ENCODE assay signal across 8 cellular contexts in the genomic region with DNA sequence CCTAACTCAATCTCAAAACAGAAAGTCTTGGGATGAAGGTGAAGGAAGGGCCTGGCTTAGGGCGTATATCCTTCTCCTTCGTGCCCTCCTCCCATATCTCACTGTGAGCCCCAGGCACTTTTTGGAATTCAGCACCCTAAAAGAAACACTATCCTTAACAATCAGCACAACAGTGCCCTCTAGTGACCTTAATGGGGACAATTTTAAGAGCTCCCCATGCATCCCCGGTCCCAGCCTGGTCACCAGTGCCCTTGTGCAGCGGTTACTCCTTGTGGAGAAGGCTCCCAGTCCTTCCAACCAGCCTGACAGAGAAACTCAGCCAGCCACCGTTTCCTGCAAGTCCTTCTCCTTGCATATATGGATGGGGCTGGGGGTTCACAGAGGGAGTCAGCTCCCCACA. TPM values are rescaled to one million over a fixed set of nuclear protein-coding genes. Genes with fewer than 3 reads are reported as not detected.
DNase-seq lines count a peak whose midpoint lies in the region; ATAC-seq, FAIRE-seq and TF ChIP-seq lines count a peak whose summit lies in the region.

No MANE protein-coding gene starts in this region.

- POLR2A ChIA-PET in HepG2 (lab: Yijun Ruan, JAX): no interaction called here

- TF ChIP-seq CTCF in body of pancreas (IDR thresholded peaks at IDR 0.05) (peak; percentile 11 to 59 (median 43)), HepG2 (CRISPR knock-in tag; IDR thresholded peaks at IDR 0.05) (peak; percentile 49)

- H4K20me1 ChIP-seq in HepG2 (ENCODE audit: insufficient read depth, low read length): no peaks in the 10 kb centered on the region

- H3K79me2 ChIP-seq in HepG2 (ENCODE audit: insufficient read depth, low read length): no peaks in the 10 kb centered on the region

- intact Hi-C loops in body of pancreas (cut with DNase I): no loop called here
- intact Hi-C loops in HepG2 (cut with micrococcal nuclease; ENCODE audit: unreplicated experiment): loop anchor here (1.0 kb wide), 1 partner anchor 108 kb away; no protein-coding TSS in a partner anchor

- H3K4me1 ChIP-seq in body of pancreas: peaks cover 21% of the 10 kb centered on the region
- no peaks in the 10 kb centered on the region for H3K4me1 ChIP-seq in HepG2 (ENCODE audit: insufficient read depth, low read length)

- H3K36me3 ChIP-seq in body of pancreas (replicated peaks in 1 of 2; ENCODE audit: insufficient read depth in 1 of 2, low read depth in 2 of 2) (no peaks in the 10 kb centered on the region), HepG2 (replicated peaks in 1 of 2; ENCODE audit: control insufficient read depth in 1 of 2, insufficient read depth in 2 of 2, low read length in 2 of 2) (no peaks in the 10 kb centered on the region)

- no peak overlapping the region for H2AFZ ChIP-seq in HepG2 (ENCODE audit: low read length)

- no peak for TF ChIP-seq RAD21 in HepG2 (CRISPR knock-in tag; IDR thresholded peaks at IDR 0.05)

- no peaks in the 10 kb centered on the region for H3K27me3 ChIP-seq in body of pancreas
- no peaks in the 10 kb centered on the region for H3K27me3 ChIP-seq in HepG2 (ENCODE audit: control insufficient read depth in 1 of 2, insufficient read depth in 2 of 2, low read length in 2 of 2)

- H3K4me3 ChIP-seq in body of pancreas (no peak overlapping the region), HepG2 (replicated peaks in 1 of 3; ENCODE audit: insufficient read depth in 1 of 3, low read depth in 2 of 3, low read length in 3 of 3) (no peak overlapping the region)

- no peak overlapping the region for H3K9ac ChIP-seq in HepG2 (ENCODE audit: insufficient read depth, low read depth, low read length)

- TF ChIP-seq POLR2A in body of pancreas (IDR thresholded peaks at IDR 0.05) (no peak), HepG2 (IDR thresholded peaks at IDR 0.05; ENCODE audit: insufficient read depth in 1 of 2, low read depth in 2 of 2, low read length in 2 of 2) (no peak)

- peak; percentile 74 for DNase-seq in COLO829 (ENCODE audit: low spot score)
- peak; percentile 53 for DNase-seq in NCI-H748 (lab: John Stamatoyannopoulos, UW; ENCODE audit: unreplicated experiment)
- peak in 2 of 4 donors; percentile 45 to 46 for DNase-seq in body of pancreas
- DNase-seq in HepG2 (ENCODE audit: low spot score): peak; percentile 8
- no peak for DNase-seq in putamen (ENCODE audit: low spot score)
- no peak for DNase-seq in GOT3 (lab: John Stamatoyannopoulos, UW)

- no TSS peak for BruUV-seq in HepG2 (replicated peaks; lab: Mats Ljungman, UMichigan)

- FAIRE-seq in HepG2 (lab: Jason Lieb, UNC): peak; percentile 70

- 20 to 22% methylated on average over 1 to 5 of the region's 5 CpGs for WGBS in body of pancreas, 2 donors
- 0% methylated on average over 1 of the region's 5 CpGs for WGBS in HepG2 (ENCODE audit: low lambda C conversion rate)

- in situ Hi-C loops in HepG2 (cut with HindIII; ENCODE audit: extremely low pct_ligation_motif_present, low pct_unique_long_range_greater_than_20kb): no loop called here

- TF ChIP-seq EP300 in HepG2 (IDR thresholded peaks at IDR 0.05; ENCODE audit: low read depth in 2 of 2, low read length in 2 of 2) (no peak), HepG2 (CRISPR knock-in tag; IDR thresholded peaks at IDR 0.05; ENCODE audit: borderline replicate concordance) (no peak)

- CTCF ChIA-PET in HepG2 (lab: Yijun Ruan, JAX; ENCODE audit: low intra/inter-chr PET ratio, low total read pairs): interaction anchor here (0.7 kb wide), 1 partner anchor 108 kb away, joined by 3 read pairs; no protein-coding TSS in a partner anchor

- H3K9me3 ChIP-seq in body of pancreas (no peaks in the 10 kb centered on the region), HepG2 (ENCODE audit: low read length) (no peaks in the 10 kb centered on the region)

- ATAC-seq in GM18511 (IDR thresholded peaks at IDR 0.05; ENCODE audit: unreplicated experiment) (peak; percentile 57), HG03139 (IDR thresholded peaks at IDR 0.05; ENCODE audit: unreplicated experiment) (peak; percentile 59), body of pancreas (no peak), HepG2 (peak; percentile 75)

- no peak overlapping the region for H3K27ac ChIP-seq in body of pancreas
- H3K27ac ChIP-seq in HepG2 (ENCODE audit: extremely low read length, insufficient read depth, low read length): no peak overlapping the region

- no peak overlapping the region for H3K4me2 ChIP-seq in HepG2 (ENCODE audit: low read depth, low read length)

TF ChIP-seq in HepG2, 621 proteins besides CTCF, POLR2A, EP300 and RAD21:
- TF ChIP-seq NFE2 (CRISPR knock-in tag; IDR thresholded peaks at IDR 0.05) (no peak), STAG1 (CRISPR knock-in tag; IDR thresholded peaks at IDR 0.05) (peak; percentile 8; the same call in 1 of the 2 replicates)

RNA-seq across cellular contexts. Expression of gene PAK3, which starts 4.2 kb away (rescaled TPM):
- 10 to 100 TPM; 33.2 to 43.5 TPM for total RNA-seq in body of pancreas
- not detected in 2 replicates for total RNA-seq in HepG2 (2016; rRNA removed; fragmentation: Illumina TruSeq; extraction: Trizol)
- total RNA-seq in HepG2 (2016; cell fraction: cytosol; rRNA removed; fragmentation: Illumina TruSeq; extraction: Trizol; ENCODE audit: low read depth): not detected in 2 replicates
- not detected in 2 replicates for total RNA-seq in HepG2 (2016; cell fraction: insoluble cytoplasmic fraction; rRNA removed; fragmentation: Illumina TruSeq; extraction: Trizol)
- not detected in 2 replicates for total RNA-seq in HepG2 (2016; cell fraction: membrane; rRNA removed; fragmentation: Illumina TruSeq; extraction: Trizol)
- total RNA-seq in HepG2 (2016; cell fraction: nucleus; rRNA removed; fragmentation: Illumina TruSeq; extraction: Trizol): not detected in 2 replicates
- not detected in 2 replicates for polyA plus RNA-seq in HepG2 (2011; rRNA removed)
- polyA plus RNA-seq in HepG2 (2011; cell fraction: cytosol; rRNA removed): not detected in 2 replicates
- polyA plus RNA-seq in HepG2 (2011; cell fraction: nucleus; rRNA removed): not detected in 2 replicates
- not detected in 2 replicates for polyA plus RNA-seq in HepG2 (2012)
- not detected in 2 replicates for polyA plus RNA-seq in HepG2 (2016; cell fraction: cytosol; fragmentation: Illumina TruSeq; extraction: Trizol; ENCODE audit: low read depth)
- polyA plus RNA-seq in HepG2 (2016; cell fraction: insoluble cytoplasmic fraction; fragmentation: Illumina TruSeq; extraction: Trizol; ENCODE audit: low read depth): not detected in 2 replicates
- not detected in 2 replicates for polyA plus RNA-seq in HepG2 (2016; cell fraction: membrane; fragmentation: Illumina TruSeq; extraction: Trizol; ENCODE audit: low read depth)
- not detected in 2 replicates for polyA plus RNA-seq in HepG2 (2016; cell fraction: nucleus; fragmentation: Illumina TruSeq; extraction: Trizol; ENCODE audit: insufficient read depth, low read depth)
- polyA minus RNA-seq in HepG2 (2011; rRNA and poly(A)+ RNA removed; ENCODE audit: low replicate concordance): not detected in 2 replicates
- polyA minus RNA-seq in HepG2 (2011; cell fraction: cytosol; rRNA and poly(A)+ RNA removed): not detected in 2 replicates
- polyA minus RNA-seq in HepG2 (2011; cell fraction: nucleus; rRNA and poly(A)+ RNA removed): not detected in 2 replicates

Comparison
In these comparisons a context has a peak if more than half of its experiments do, and no peak if none do; other contexts are left out.
1. DNase-seq: peak in COLO829 (single experiment), NCI-H748 (single experiment) and HepG2 (single experiment); none in putamen (single experiment) and GOT3 (single experiment).
2. RNA of gene PAK3, which starts 4.2 kb away (total RNA-seq): 33.2 to 43.5 TPM in body of pancreas; not detected in HepG2; every median in the first group is over 10 times any median in the second.